ENCODE assay signal across 1 cellular context in the genomic region with DNA sequence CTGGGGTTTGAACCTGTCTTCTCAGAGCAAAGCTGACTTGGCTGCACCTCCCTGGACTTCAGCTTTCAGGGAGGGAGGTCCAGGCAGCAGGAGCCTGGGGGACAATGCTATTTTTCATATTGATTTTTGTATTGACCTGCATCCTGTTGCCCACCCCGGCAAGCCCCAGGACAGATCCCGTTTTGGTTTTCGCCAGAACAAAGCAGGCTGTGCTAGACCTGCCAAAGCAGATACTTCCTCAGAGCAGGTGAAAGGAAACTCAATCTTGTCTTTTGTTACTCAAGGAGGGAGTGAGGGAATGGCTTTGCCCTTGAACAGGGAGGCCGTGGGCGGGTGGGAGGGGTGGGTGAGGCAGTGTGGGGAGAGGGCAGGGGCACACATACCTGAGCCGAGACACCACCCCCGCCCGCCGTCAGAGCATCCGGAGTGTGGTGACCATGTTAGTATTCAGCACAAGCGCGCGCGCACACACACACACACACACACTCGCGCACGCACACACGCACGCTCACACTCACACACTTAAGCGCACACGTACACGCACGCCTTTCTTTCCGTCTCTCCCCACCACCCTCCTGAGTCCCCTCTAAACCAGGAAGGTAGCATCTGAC.
TF ChIP-seq lines count a peak whose summit lies in the region.

No MANE protein-coding gene starts in this region.

TF ChIP-seq in HEK293, 187 proteins besides CTCF, POLR2A, EP300 and RAD21 (continued from another document):
- TF ChIP-seq, protein P1, sequence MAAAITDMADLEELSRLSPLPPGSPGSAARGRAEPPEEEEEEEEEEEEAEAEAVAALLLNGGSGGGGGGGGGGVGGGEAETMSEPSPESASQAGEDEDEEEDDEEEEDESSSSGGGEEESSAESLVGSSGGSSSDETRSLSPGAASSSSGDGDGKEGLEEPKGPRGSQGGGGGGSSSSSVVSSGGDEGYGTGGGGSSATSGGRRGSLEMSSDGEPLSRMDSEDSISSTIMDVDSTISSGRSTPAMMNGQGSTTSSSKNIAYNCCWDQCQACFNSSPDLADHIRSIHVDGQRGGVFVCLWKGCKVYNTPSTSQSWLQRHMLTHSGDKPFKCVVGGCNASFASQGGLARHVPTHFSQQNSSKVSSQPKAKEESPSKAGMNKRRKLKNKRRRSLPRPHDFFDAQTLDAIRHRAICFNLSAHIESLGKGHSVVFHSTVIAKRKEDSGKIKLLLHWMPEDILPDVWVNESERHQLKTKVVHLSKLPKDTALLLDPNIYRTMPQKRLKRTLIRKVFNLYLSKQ (tag by site-specific recombination; IDR thresholded peaks at IDR 0.05; ENCODE audit: borderline replicate concordance) = no peak
